Comparison of ENCODE assay signal across 2 cellular contexts in the genomic region with DNA sequence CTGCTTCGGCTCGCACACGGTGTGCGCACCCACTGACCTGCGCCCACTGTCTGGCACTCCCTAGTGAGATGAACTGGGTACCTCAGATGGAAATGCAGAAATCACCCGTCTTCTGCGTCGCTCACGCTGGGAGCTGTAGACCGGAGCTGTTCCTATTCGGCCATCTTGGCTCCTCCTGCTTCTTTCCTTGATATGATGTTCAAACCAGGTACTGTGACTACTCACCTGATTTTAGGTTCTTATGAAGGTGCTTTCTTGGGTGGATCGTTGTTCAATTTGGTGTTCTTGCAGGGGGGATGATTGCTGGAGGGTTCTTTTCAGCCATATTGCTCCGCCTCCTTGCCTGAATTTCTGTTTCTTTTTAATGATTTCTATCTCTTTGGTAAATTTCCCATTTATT. TPM values are rescaled to one million over a fixed set of nuclear protein-coding genes. Genes with fewer than 3 reads are reported as not detected.
"Had no signal": no experiment of that assay in that cellular context is flagged by ENCODE, and none has a peak within 500 bp of the region (broad histone marks: within the 10 kb centered on the region; RNA-seq: fewer than 3 reads in every experiment).

No MANE protein-coding gene starts in this region.

RNA-seq across cellular contexts. Expression of gene TNFAIP8L3, which starts 57.2 kb away (rescaled TPM):
- total RNA-seq: activated CD4-positive, alpha-beta T cell treated with anti-CD3 and anti-CD28 coated beads for 36 hours; smooth muscle cell had no signal
- polyA plus RNA-seq: smooth muscle cell had no signal
